ENCODE assay signal across 3 cellular contexts in genomic region chr12:113127791-113128199, GRCh38.
TF ChIP-seq lines count a peak whose summit lies in the region.

No MANE protein-coding gene starts in this region.

TF ChIP-seq in SK-N-SH, 30 proteins besides CTCF, POLR2A, EP300 and RAD21 (continued from another document):
- no peak for TF ChIP-seq REST (IDR thresholded peaks at IDR 0.05; ENCODE audit: low read depth, low read length)
- TF ChIP-seq RFX5 (IDR thresholded peaks at IDR 0.05; ENCODE audit: low read length) = no peak
TF ChIP-seq in SK-N-SH: peak in this region for 0.

TF ChIP-seq in SK-N-SH treated with all-trans-retinoic acid at 6 μM for 48 hours, 23 proteins besides CTCF, POLR2A, EP300 and RAD21 (continued from another document):
- no peak for TF ChIP-seq PATZ1 (CRISPR knock-in tag; IDR thresholded peaks at IDR 0.05; ENCODE audit: borderline replicate concordance)
- TF ChIP-seq ARNTL (CRISPR knock-in tag; IDR thresholded peaks at IDR 0.05; ENCODE audit: borderline replicate concordance, low read depth) = no peak
- no peak for TF ChIP-seq CSDC2 (CRISPR knock-in tag; IDR thresholded peaks at IDR 0.05)
- TF ChIP-seq CREB5 (CRISPR knock-in tag; IDR thresholded peaks at IDR 0.05; ENCODE audit: low read depth) = no peak
- TF ChIP-seq PPARA (CRISPR knock-in tag; IDR thresholded peaks at IDR 0.05; ENCODE audit: borderline replicate concordance) = no peak
- no peak for TF ChIP-seq ESRRG (CRISPR knock-in tag; IDR thresholded peaks at IDR 0.05)
- no peak for TF ChIP-seq TSHZ2 (CRISPR knock-in tag; IDR thresholded peaks at IDR 0.05)
- no peak for TF ChIP-seq ZNF70 (CRISPR knock-in tag; IDR thresholded peaks at IDR 0.05)
- TF ChIP-seq ZC3H10 (CRISPR knock-in tag; IDR thresholded peaks at IDR 0.05) = no peak

TF ChIP-seq in HEK293, 187 proteins besides CTCF, POLR2A, EP300 and RAD21 (continued from another document and continues in another):
- TF ChIP-seq INSM2 (tag by site-specific recombination; IDR thresholded peaks at IDR 0.05) (no peak), ZNF768 (tag by site-specific recombination; IDR thresholded peaks at IDR 0.05) (no peak), ZNF654 (tag by site-specific recombination; IDR thresholded peaks at IDR 0.05; ENCODE audit: low read depth) (no peak), ZNF830 (tag by site-specific recombination; IDR thresholded peaks at IDR 0.05; ENCODE audit: low read depth) (no peak), ZNF155 (tag by site-specific recombination; IDR thresholded peaks at IDR 0.05) (no peak), ZBTB1 (tag by site-specific recombination; IDR thresholded peaks at IDR 0.05) (no peak), ZBTB6 (tag by site-specific recombination; IDR thresholded peaks at IDR 0.05) (no peak), ZNF18 (tag by site-specific recombination; IDR thresholded peaks at IDR 0.05) (no peak), ZEB2 (tag by site-specific recombination; IDR thresholded peaks at IDR 0.05) (no peak), ZNF521 (tag by site-specific recombination; IDR thresholded peaks at IDR 0.05) (no peak), ZNF621 (tag by site-specific recombination; IDR thresholded peaks at IDR 0.05) (no peak), MEIS1 (CRISPR knock-in tag; IDR thresholded peaks at IDR 0.05; ENCODE audit: borderline replicate concordance) (no peak), ZNF138 (tag by site-specific recombination; IDR thresholded peaks at IDR 0.05; ENCODE audit: borderline replicate concordance) (no peak), ZNF37A (tag by site-specific recombination; IDR thresholded peaks at IDR 0.05) (no peak), ZNF660 (tag by site-specific recombination; IDR thresholded peaks at IDR 0.05) (no peak), KLF1 (tag by site-specific recombination; IDR thresholded peaks at IDR 0.05) (0 out of 2 replicates have a peak, but pooled peaks have one; percentile 31), TSHZ1 (tag by site-specific recombination; IDR thresholded peaks at IDR 0.05; ENCODE audit: borderline replicate concordance) (no peak), ZBTB11 (tag by site-specific recombination; conservative IDR thresholded peaks at IDR 0.05; ENCODE audit: low read depth) (no peak), ZNF530 (tag by site-specific recombination; IDR thresholded peaks at IDR 0.05; ENCODE audit: low read depth) (no peak), ZNF513 (tag by site-specific recombination; IDR thresholded peaks at IDR 0.05) (no peak), ZNF488 (tag by site-specific recombination; IDR thresholded peaks at IDR 0.05) (no peak), ZNF311 (tag by site-specific recombination; IDR thresholded peaks at IDR 0.05; ENCODE audit: borderline replicate concordance) (no peak), ZNF223 (tag by site-specific recombination; IDR thresholded peaks at IDR 0.05) (no peak), ZSCAN30 (tag by site-specific recombination; IDR thresholded peaks at IDR 0.05) (no peak), ZNF114 (tag by site-specific recombination; IDR thresholded peaks at IDR 0.05) (no peak), ZBTB26 (tag by site-specific recombination; optimal IDR thresholded peaks at IDR 0.05) (peak; percentile 6), REPIN1 (tag by site-specific recombination; IDR thresholded peaks at IDR 0.05; ENCODE audit: low read depth) (no peak), ZNF561 (tag by site-specific recombination; IDR thresholded peaks at IDR 0.05; ENCODE audit: borderline replicate concordance) (no peak), ZNF148 (tag by site-specific recombination; IDR thresholded peaks at IDR 0.05; ENCODE audit: borderline replicate concordance) (no peak), ZNF23 (tag by site-specific recombination; IDR thresholded peaks at IDR 0.05; ENCODE audit: borderline replicate concordance) (no peak), KLF10 (tag by site-specific recombination; IDR thresholded peaks at IDR 0.05) (no peak), HOXA7 (CRISPR knock-in tag; IDR thresholded peaks at IDR 0.05; ENCODE audit: borderline replicate concordance) (no peak), ZNF121 (tag by site-specific recombination; IDR thresholded peaks at IDR 0.05) (no peak), ZNF19 (tag by site-specific recombination; IDR thresholded peaks at IDR 0.05; ENCODE audit: low read depth) (no peak), BCL11B (tag by site-specific recombination; IDR thresholded peaks at IDR 0.05; ENCODE audit: low read depth) (no peak), ZNF426 (tag by site-specific recombination; IDR thresholded peaks at IDR 0.05) (no peak), ZNF112 (tag by site-specific recombination; IDR thresholded peaks at IDR 0.05) (no peak), ZFP41 (tag by site-specific recombination; IDR thresholded peaks at IDR 0.05; ENCODE audit: borderline replicate concordance) (no peak), ZNF600 (tag by site-specific recombination; IDR thresholded peaks at IDR 0.05) (no peak), ZBTB17 (tag by site-specific recombination; IDR thresholded peaks at IDR 0.05) (0 out of 2 replicates have a peak, but pooled peaks have one; percentile 1), ZIC2 (tag by site-specific recombination; IDR thresholded peaks at IDR 0.05) (no peak), MZF1 (tag by site-specific recombination; IDR thresholded peaks at IDR 0.05; ENCODE audit: borderline replicate concordance) (no peak), ZNF670 (tag by site-specific recombination; IDR thresholded peaks at IDR 0.05; ENCODE audit: low read depth) (no peak)
